Comparison of ENCODE assay signal across 17 cellular contexts in the genomic region with DNA sequence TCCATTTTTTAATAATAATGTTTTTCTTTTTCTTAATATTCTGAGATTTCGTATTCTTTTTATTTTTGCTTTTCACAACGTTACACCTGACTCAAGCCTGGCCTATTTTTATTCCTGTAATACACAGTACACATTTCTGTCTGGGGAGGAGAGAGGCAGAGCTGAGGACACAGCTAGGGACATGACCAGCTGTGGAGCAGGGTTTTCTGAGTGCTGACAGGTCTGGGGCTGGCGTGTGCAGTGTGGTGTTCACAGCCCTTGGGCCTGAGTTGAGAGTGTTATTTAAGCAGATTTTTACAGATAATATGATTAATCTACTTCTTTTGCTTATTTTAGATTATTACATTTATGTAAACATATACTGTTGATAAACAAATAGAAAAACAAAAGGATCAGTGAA. TPM values are rescaled to one million over a fixed set of nuclear protein-coding genes. Genes with fewer than 3 reads are reported as not detected.
DNase-seq lines count a peak whose midpoint lies in the region; ATAC-seq and TF ChIP-seq lines count a peak whose summit lies in the region.
"Had no signal": no experiment of that assay in that cellular context is flagged by ENCODE, and none has a peak within 500 bp of the region (broad histone marks: within the 10 kb centered on the region; RNA-seq: fewer than 3 reads in every experiment).

No MANE protein-coding gene starts in this region.

- no peaks in the 10 kb centered on the region for H3K27me3 Mint-ChIP-seq in Caco-2 (ENCODE audit: insufficient read depth, unreplicated experiment)
- H3K27me3 Mint-ChIP-seq: CD4-positive, alpha-beta memory T cell had no signal

- H3K36me3 Mint-ChIP-seq in Caco-2 (ENCODE audit: insufficient read depth, unreplicated experiment) = peaks cover 19% of the 10 kb centered on the region

- ATAC-seq in Right ventricle myocardium inferior (peak; percentile 87), heart right ventricle (peak; percentile 60 to 90 (median 78)), right cardiac atrium (peak; percentile 69 to 84), GM18861 (IDR thresholded peaks at IDR 0.05; ENCODE audit: unreplicated experiment) (no peak)

- H3K4me3 Mint-ChIP-seq in Caco-2 (ENCODE audit: unreplicated experiment) = no peak overlapping the region
- H3K4me3 Mint-ChIP-seq: CD4-positive, alpha-beta memory T cell had no signal

- POLR2A ChIA-PET in Caco-2 (lab: Charles Lee) = no interaction called here

- TF ChIP-seq CTCF in heart right ventricle (IDR thresholded peaks at IDR 0.05) (no peak), Caco-2 (IDR thresholded peaks at IDR 0.05; ENCODE audit: insufficient read depth in 1 of 2, low read depth in 1 of 2, low read length in 1 of 2, severe bottlenecking in 1 of 2, unreplicated experiment in 1 of 2) (no peak)

- H3K9me3 Mint-ChIP-seq in Caco-2 (ENCODE audit: unreplicated experiment) = no peaks in the 10 kb centered on the region

- DNase-seq in Right ventricle myocardium inferior (ENCODE audit: missing footprints) (no peak), cardiac septum (ENCODE audit: low spot score) (no peak), heart right ventricle (no peak), right cardiac atrium (no peak), HUDEP-2 (lab: John Stamatoyannopoulos, UW; ENCODE audit: unreplicated experiment in 76 of 76) (no peak), Caco-2 (no peak), GOT3 (lab: John Stamatoyannopoulos, UW) (no peak)
- DNase-seq: 8988T; CD4-positive, alpha-beta memory T cell; DMS153; DMS79 treated with DMSO at 0.1 percent for 48 hours; EL; GM23248; H7 had no signal

- no TSS peak for BruUV-seq in Caco-2 (replicated peaks; lab: Mats Ljungman, UMichigan)

- H3K4me1 Mint-ChIP-seq in Caco-2 (ENCODE audit: low read depth, unreplicated experiment) = peaks cover 3% of the 10 kb centered on the region

- H3K4me3 ChIP-seq in heart right ventricle (no peak overlapping the region), right cardiac atrium (ENCODE audit: low read length) (no peak overlapping the region), Caco-2 (ENCODE audit: low read depth, low read length) (no peak overlapping the region)
- H3K4me3 ChIP-seq: GM23248 had no signal

- peak overlapping the region in 4 of 10 donors; percentile 10 to 64 (median 22) for H3K27ac ChIP-seq in heart right ventricle
- no peak overlapping the region for H3K27ac ChIP-seq in right cardiac atrium (ENCODE audit: low read length)
- H3K27ac ChIP-seq: C4-2B, GM23248, HL-60 had no signal

- intact Hi-C loops in Right ventricle myocardium inferior (cut with DNase I) = no loop called here
- intact Hi-C loops in cardiac septum (cut with DNase I) = no loop called here
- intact Hi-C loops in heart right ventricle (cut with DNase I) = no loop called here
- intact Hi-C loops in right cardiac atrium (cut with DNase I) = no loop called here
- intact Hi-C loops in Caco-2 (cut with micrococcal nuclease; ENCODE audit: unreplicated experiment) = no loop called here

- no peaks in the 10 kb centered on the region for H3K27me3 ChIP-seq in heart right ventricle
- no peaks in the 10 kb centered on the region for H3K27me3 ChIP-seq in right cardiac atrium (ENCODE audit: control insufficient read depth, insufficient read depth)
- no peaks in the 10 kb centered on the region for H3K27me3 ChIP-seq in Caco-2 (replicated peaks; ENCODE audit: control insufficient read depth, insufficient read depth, low read length)

- H3K9me3 ChIP-seq in heart right ventricle (no peaks in the 10 kb centered on the region), right cardiac atrium (ENCODE audit: control insufficient read depth, low read length) (no peaks in the 10 kb centered on the region), Caco-2 (no peaks in the 10 kb centered on the region)

- WGBS in heart right ventricle, 2 donors = 50 to 70% methylated on average over 3 of the region's 3 CpGs
- WGBS in right cardiac atrium = 75% methylated on average over 3 of the region's 3 CpGs

- H3K27ac Mint-ChIP-seq in Caco-2 (ENCODE audit: unreplicated experiment) = no peak overlapping the region

- CTCF ChIA-PET in Caco-2 (lab: Charles Lee) = no interaction called here

- H3K4me1 ChIP-seq in heart right ventricle (peaks cover 0 to 58% (median 24%) of the 10 kb centered on the region in 9 donors), right cardiac atrium (ENCODE audit: control insufficient read depth, insufficient read depth, low read length) (peaks cover 6% of the 10 kb centered on the region), Caco-2 (peaks cover 32% of the 10 kb centered on the region)

- H3K36me3 ChIP-seq in heart right ventricle (peaks cover 0 to 73% (median 25%) of the 10 kb centered on the region in 9 donors), Caco-2 (ENCODE audit: control insufficient read depth, insufficient read depth, low read length) (no peaks in the 10 kb centered on the region; the same call in none of the 2 replicates)

RNA-seq across cellular contexts. Expression of gene ZAP70, which starts 55.9 kb away (rescaled TPM):
- 1.6 TPM for total RNA-seq in Right ventricle myocardium inferior
- 1.2 TPM for total RNA-seq in cardiac septum
- total RNA-seq in heart right ventricle = 1 to 10 TPM in 3 of 10 donors, under 1 TPM in 7; 0.42 to 8.7 (median 0.67) TPM
- 1 to 10 TPM in 1 of 2 donors, under 1 TPM in 1; 0.61 to 1.3 TPM for polyA plus RNA-seq in heart right ventricle
- total RNA-seq in right cardiac atrium = 1 to 10 TPM in 3 of 4 donors, under 1 TPM in 1; 0.62 to 1.5 (median 1.1) TPM
- 1.3 TPM for polyA plus RNA-seq in right cardiac atrium
- 0.82 and 0.86 TPM in 2 replicates for total RNA-seq in Caco-2 (2022)
- total RNA-seq: GM23248 had no signal
- polyA plus RNA-seq: GM23248 had no signal
